ENCODE assay signal across 19 cellular contexts in genomic region chr7:85529197-85529596, GRCh38.
DNase-seq lines count a peak whose midpoint lies in the region; TF ChIP-seq lines count a peak whose summit lies in the region.
"Had no signal": no experiment of that assay in that cellular context is flagged by ENCODE, and none has a peak within 500 bp of the region (broad histone marks: within the 10 kb centered on the region; RNA-seq: fewer than 3 reads in every experiment).

No MANE protein-coding gene starts in this region.

- intact Hi-C loops in PC-9 (cut with micrococcal nuclease; ENCODE audit: unreplicated experiment), result no loop called here

- no peaks in the 10 kb centered on the region for H3F3A ChIP-seq in PC-9 (ENCODE audit: insufficient read depth, low read depth)

- H3K79me1 ChIP-seq in mesenchymal stem cell (replicated peaks; ENCODE audit: low read length, poor library complexity, severe bottlenecking), result no peaks in the 10 kb centered on the region

- H3K4me2 ChIP-seq in mesenchymal stem cell (ENCODE audit: low read length, poor library complexity, severe bottlenecking) (no peak overlapping the region), PC-9 (no peak overlapping the region)

- H3K27ac ChIP-seq in mesenchymal stem cell (ENCODE audit: low read length, poor library complexity, severe bottlenecking) (no peak overlapping the region), PC-9 (no peak overlapping the region)

- peak; percentile 31 for DNase-seq in BJ (ENCODE audit: low read depth)
- peak; percentile 67 for DNase-seq in NCI-H226
- peak; percentile 6 for DNase-seq in epithelial cell of esophagus (ENCODE audit: low read depth)
- peak; percentile 50 for DNase-seq in mesenchymal stem cell
- DNase-seq in PC-9, result no peak
- DNase-seq in SHP77 treated with DMSO at 0.1 percent for 48 hours (lab: John Stamatoyannopoulos, UW), result no peak
- DNase-seq in Ammon's horn (ENCODE audit: low spot score), result no peak
- DNase-seq in foreskin melanocyte, result no peak
- DNase-seq: ACHN; activated CD4-positive, CD25-positive, alpha-beta regulatory T cell; activated naive CD8-positive, alpha-beta T cell treated with anti-CD3 and anti-CD28 coated beads, Interleukin-2, amount 50 U/mL, for 24 hours; left ventricle myocardium superior; naive thymus-derived CD4-positive, alpha-beta T cell; NCI-H1694 treated with DMSO at 0.1 percent for 48 hours; NCI-H446; posterior cingulate gyrus; SHP77; stimulated activated CD4-positive, alpha-beta T cell treated with anti-CD3 and anti-CD28 coated beads, Interleukin-12 subunit alpha, Interleukin-12 subunit beta, amount 100 ng/mL, for 4 hours; stimulated activated naive CD4-positive, alpha-beta T cell had no signal

- no peak overlapping the region for H2BK5ac ChIP-seq in mesenchymal stem cell (ENCODE audit: low read depth, low read length, poor library complexity, severe bottlenecking)

- H3K4me1 ChIP-seq in mesenchymal stem cell (ENCODE audit: control insufficient read depth, insufficient read depth, low read depth, low read length) (no peaks in the 10 kb centered on the region), PC-9 (replicated peaks; ENCODE audit: insufficient read depth) (no peaks in the 10 kb centered on the region)

- H4K20me1 ChIP-seq in PC-9 (ENCODE audit: insufficient read depth), result no peaks in the 10 kb centered on the region

- no peak overlapping the region for H2BK12ac ChIP-seq in mesenchymal stem cell (ENCODE audit: low read length in 2 of 2)

- H2AFZ ChIP-seq in mesenchymal stem cell (ENCODE audit: low read depth, low read length) (no peak overlapping the region), PC-9 (no peak overlapping the region)

- no peak overlapping the region for H2BK15ac ChIP-seq in mesenchymal stem cell (ENCODE audit: low read depth, poor library complexity, severe bottlenecking)

- H3K9ac ChIP-seq in mesenchymal stem cell (ENCODE audit: low read length), result no peak overlapping the region

- no TSS peak for BruUV-seq in PC-9 (replicated peaks; lab: Mats Ljungman, UMichigan)

- 64% methylated on average over 3 of the region's 3 CpGs for WGBS in mesenchymal stem cell

- CTCF ChIA-PET in BJ (lab: Yijun Ruan, JAX), result interaction anchor here (1.1 to 2.0 kb wide), 4 partner anchors 17 to 342 kb away, joined by 3 to 4 read pairs (median 4); partner anchors contain the start of gene SEMA3D
- CTCF ChIA-PET in PC-9 (lab: Charles Lee), result no interaction called here

- no peak overlapping the region for H3K14ac ChIP-seq in mesenchymal stem cell (ENCODE audit: low read length in 2 of 2)

- no peak for TF ChIP-seq CTCF in BJ (IDR thresholded peaks at IDR 0.05; ENCODE audit: insufficient read depth, low read depth, low read length)
- TF ChIP-seq CTCF in epithelial cell of esophagus (IDR thresholded peaks at IDR 0.05; ENCODE audit: insufficient read depth, low read depth, low read length, missing control alignments), result no peak
- TF ChIP-seq CTCF in PC-9 (conservative IDR thresholded peaks at IDR 0.05), result no peak

- no peak overlapping the region for H2BK120ac ChIP-seq in mesenchymal stem cell (ENCODE audit: low read depth, low read length)

- H3K4ac ChIP-seq in mesenchymal stem cell (ENCODE audit: low read depth in 1 of 2, low read length in 2 of 2), result no peak overlapping the region

- no peak overlapping the region for H2AK5ac ChIP-seq in mesenchymal stem cell (ENCODE audit: low read length, severe bottlenecking)

- no peak overlapping the region for H3K18ac ChIP-seq in mesenchymal stem cell (ENCODE audit: low read depth in 1 of 2, low read length in 2 of 2)

- H3K79me2 ChIP-seq in PC-9 (ENCODE audit: low read depth), result no peaks in the 10 kb centered on the region

- POLR2A ChIA-PET in BJ (lab: Charles Lee), result no interaction called here
- POLR2A ChIA-PET in PC-9 (lab: Charles Lee; ENCODE audit: unreplicated experiment), result no interaction called here

- H3K9me2 ChIP-seq in PC-9 (ENCODE audit: insufficient read depth), result no peaks in the 10 kb centered on the region; the same call in 1 of the 2 replicates

- H4K91ac ChIP-seq in mesenchymal stem cell (ENCODE audit: low read length), result no peak overlapping the region

- no peak overlapping the region for H3K23ac ChIP-seq in mesenchymal stem cell (ENCODE audit: low read length in 2 of 2)

- H3K36me3 ChIP-seq in BJ (ENCODE audit: control insufficient read depth, insufficient read depth, low read length), result no peaks in the 10 kb centered on the region
- no peaks in the 10 kb centered on the region for H3K36me3 ChIP-seq in mesenchymal stem cell (ENCODE audit: control insufficient read depth in 1 of 2, insufficient read depth in 2 of 2, low read depth in 1 of 2, low read length in 2 of 2)
- no peaks in the 10 kb centered on the region for H3K36me3 ChIP-seq in PC-9 (ENCODE audit: low read depth)

- no peak overlapping the region for H4K8ac ChIP-seq in mesenchymal stem cell (ENCODE audit: low read length)

- H3K9me3 ChIP-seq in mesenchymal stem cell (ENCODE audit: control insufficient read depth, low read length) (no peaks in the 10 kb centered on the region), PC-9 (ENCODE audit: insufficient read depth, low read depth) (no peaks in the 10 kb centered on the region)

- H3K4me3 ChIP-seq in BJ (ENCODE audit: low read depth, low read length) (no peak overlapping the region), epithelial cell of esophagus (ENCODE audit: low read length) (no peak overlapping the region), mesenchymal stem cell (ENCODE audit: insufficient read depth in 1 of 2, low read depth in 1 of 2, low read length in 2 of 2) (no peak overlapping the region), PC-9 (no peak overlapping the region)

- H3K27me3 ChIP-seq in BJ (ENCODE audit: control insufficient read depth, insufficient read depth, low read length) (no peaks in the 10 kb centered on the region), mesenchymal stem cell (ENCODE audit: control insufficient read depth in 1 of 2, insufficient read depth in 1 of 2, low read length in 2 of 2) (no peaks in the 10 kb centered on the region), PC-9 (ENCODE audit: insufficient read depth, low read depth) (no peaks in the 10 kb centered on the region)

Comparison
In these comparisons a context has a peak if more than half of its experiments do, and no peak if none do; other contexts are left out.
1. DNase-seq: peak in BJ (single experiment), NCI-H226 (single experiment), epithelial cell of esophagus (single experiment) and mesenchymal stem cell (single experiment); none in PC-9 (0 of 2), SHP77 treated with DMSO at 0.1 percent for 48 hours (single experiment), Ammon's horn (single experiment) and foreskin melanocyte (single experiment).